9 cellular contexts compared by ENCODE assay signal in the genomic region with DNA sequence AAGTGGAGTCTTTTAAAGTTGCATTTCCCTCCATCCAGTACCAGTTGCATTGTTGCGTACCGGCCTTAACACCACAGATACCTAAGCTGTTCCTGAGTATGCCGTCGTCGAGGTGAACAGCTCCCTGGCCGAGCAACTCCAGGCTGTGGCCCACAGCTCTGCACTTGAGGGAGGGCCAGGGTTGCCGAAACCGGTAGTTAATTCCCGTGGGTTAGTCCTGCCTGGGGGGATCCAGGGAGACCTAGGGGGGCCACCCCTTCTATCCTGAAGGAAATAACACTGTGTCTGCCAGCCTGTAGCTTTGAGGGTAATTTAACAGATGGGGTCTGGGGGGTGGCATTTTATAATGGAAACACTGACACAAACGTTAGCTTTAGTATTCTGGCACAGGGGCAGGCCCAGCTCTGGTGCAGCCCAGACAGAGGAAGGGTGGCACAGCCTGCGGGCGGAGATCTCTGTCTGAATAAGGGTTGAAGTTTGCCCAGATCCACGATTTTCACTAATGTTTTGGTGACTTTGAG.
DNase-seq lines count a peak whose midpoint lies in the region; ATAC-seq and TF ChIP-seq lines count a peak whose summit lies in the region.
"Had no signal": no experiment of that assay in that cellular context is flagged by ENCODE, and none has a peak within 500 bp of the region (broad histone marks: within the 10 kb centered on the region; RNA-seq: fewer than 3 reads in every experiment).

No MANE protein-coding gene starts in this region.

- no peak overlapping the region for H3K23ac ChIP-seq in mesenchymal stem cell (ENCODE audit: low read length in 2 of 2)

- H4K91ac ChIP-seq in mesenchymal stem cell (ENCODE audit: low read length): no peak overlapping the region

- H3K9me3 ChIP-seq in mesenchymal stem cell (ENCODE audit: control insufficient read depth, low read length) (no peaks in the 10 kb centered on the region), thyroid gland (no peaks in the 10 kb centered on the region)

- CTCF ChIA-PET in activated CD8-positive, alpha-beta memory T cell treated with anti-CD3 and anti-CD28 coated beads, Interleukin-2, amount 10 ng/mL, durations not matched to agents 7 days and 5 days (lab: Charles Lee): interaction anchor here (0.8 to 6.3 kb wide), 7 partner anchors 9 to 1092 kb away, joined by 3 to 57 read pairs (median 4); no protein-coding TSS in a partner anchor

- H2BK120ac ChIP-seq in mesenchymal stem cell (ENCODE audit: low read depth, low read length): no peak overlapping the region

- H3K79me1 ChIP-seq in mesenchymal stem cell (replicated peaks; ENCODE audit: low read length, poor library complexity, severe bottlenecking): peaks cover 20% of the 10 kb centered on the region

- DNase-seq in activated CD8-positive, alpha-beta memory T cell treated with anti-CD3 and anti-CD28 coated beads, Interleukin-2, amount 10 ng/mL, durations not matched to agents 7 days and 5 days: peak; percentile 33
- no peak for DNase-seq in activated CD8-positive, alpha-beta memory T cell treated with anti-CD3 and anti-CD28 coated beads for 24 hours
- DNase-seq in chondrocyte (ENCODE audit: low spot score) (no peak), mesenchymal stem cell (no peak), thyroid gland (no peak), hypothalamus (lab: John Stamatoyannopoulos, UW) (no peak), A172 (ENCODE audit: low spot score) (no peak)
- DNase-seq: activated naive CD8-positive, alpha-beta T cell treated with anti-CD3 and anti-CD28 coated beads, Interleukin-2, amount 10 ng/mL, durations not matched to agents 7 days and 5 days had no signal

- H3K4me1 ChIP-seq in mesenchymal stem cell (ENCODE audit: control insufficient read depth, insufficient read depth, low read depth, low read length): peaks cover 22% of the 10 kb centered on the region
- peaks cover 7 to 41% of the 10 kb centered on the region in 2 donors for H3K4me1 ChIP-seq in thyroid gland

- H3K4me2 ChIP-seq in mesenchymal stem cell (ENCODE audit: low read length, poor library complexity, severe bottlenecking): no peak overlapping the region

- TF ChIP-seq CTCF in chondrocyte (IDR thresholded peaks at IDR 0.05) (no peak), thyroid gland (IDR thresholded peaks at IDR 0.05) (no peak)

- H4K8ac ChIP-seq in mesenchymal stem cell (ENCODE audit: low read length): no peak overlapping the region

- peaks cover 33% of the 10 kb centered on the region for H3K36me3 Mint-ChIP-seq in activated CD8-positive, alpha-beta memory T cell treated with anti-CD3 and anti-CD28 coated beads, Interleukin-2, amount 10 ng/mL, durations not matched to agents 7 days and 5 days
- peaks cover 34% of the 10 kb centered on the region for H3K36me3 Mint-ChIP-seq in chondrocyte (ENCODE audit: low read depth)

- no peak overlapping the region for H3K27ac Mint-ChIP-seq in activated CD8-positive, alpha-beta memory T cell treated with anti-CD3 and anti-CD28 coated beads, Interleukin-2, amount 10 ng/mL, durations not matched to agents 7 days and 5 days
- H3K27ac Mint-ChIP-seq in chondrocyte (ENCODE audit: unreplicated experiment): peak overlapping the region; percentile 90
- H3K27ac Mint-ChIP-seq: activated naive CD8-positive, alpha-beta T cell treated with anti-CD3 and anti-CD28 coated beads, Interleukin-2, amount 10 ng/mL, durations not matched to agents 7 days and 5 days had no signal

- H3K27ac ChIP-seq in mesenchymal stem cell (ENCODE audit: low read length, poor library complexity, severe bottlenecking): no peak overlapping the region
- H3K27ac ChIP-seq in thyroid gland: peak overlapping the region; percentile 64 to 76 (median 66)

- intact Hi-C loops in thyroid gland (cut with DNase I): loop anchor here (10.0 kb wide), 1 partner anchor 233 kb away; no protein-coding TSS in a partner anchor

- no peak for ATAC-seq in activated CD8-positive, alpha-beta memory T cell treated with anti-CD3 and anti-CD28 coated beads, Interleukin-2, amount 10 ng/mL, durations not matched to agents 7 days and 5 days
- ATAC-seq in GM18498 (IDR thresholded peaks at IDR 0.05; ENCODE audit: unreplicated experiment): no peak

- TF ChIP-seq POLR2A in thyroid gland (IDR thresholded peaks at IDR 0.05): no peak

- H3K14ac ChIP-seq in mesenchymal stem cell (ENCODE audit: low read length in 2 of 2): no peak overlapping the region

- 91% methylated on average over 13 of the region's 13 CpGs for whole genome bisulfite sequencing in mesenchymal stem cell
- 53 to 54% methylated on average over 8 to 13 of the region's 13 CpGs for WGBS in thyroid gland, 2 donors

- no peaks in the 10 kb centered on the region for H3K27me3 ChIP-seq in mesenchymal stem cell (ENCODE audit: control insufficient read depth in 1 of 2, insufficient read depth in 1 of 2, low read length in 2 of 2)
- H3K27me3 ChIP-seq in thyroid gland: no peaks in the 10 kb centered on the region

- H3K36me3 ChIP-seq in mesenchymal stem cell (ENCODE audit: control insufficient read depth in 1 of 2, insufficient read depth in 2 of 2, low read depth in 1 of 2, low read length in 2 of 2): peaks cover 47 to 51% of the 10 kb centered on the region in 2 experiments
- H3K36me3 ChIP-seq in thyroid gland: peaks cover 24 to 28% of the 10 kb centered on the region in 2 donors

- no peak overlapping the region for H2BK5ac ChIP-seq in mesenchymal stem cell (ENCODE audit: low read depth, low read length, poor library complexity, severe bottlenecking)

- H2BK12ac ChIP-seq in mesenchymal stem cell (ENCODE audit: low read length in 2 of 2): no peak overlapping the region

- H3K27me3 Mint-ChIP-seq in activated CD8-positive, alpha-beta memory T cell treated with anti-CD3 and anti-CD28 coated beads, Interleukin-2, amount 10 ng/mL, durations not matched to agents 7 days and 5 days: no peaks in the 10 kb centered on the region
- no peaks in the 10 kb centered on the region for H3K27me3 Mint-ChIP-seq in chondrocyte (ENCODE audit: low read depth)
- H3K27me3 Mint-ChIP-seq: activated naive CD8-positive, alpha-beta T cell treated with anti-CD3 and anti-CD28 coated beads, Interleukin-2, amount 10 ng/mL, durations not matched to agents 7 days and 5 days had no signal

- no peak overlapping the region for H2AFZ ChIP-seq in mesenchymal stem cell (ENCODE audit: low read depth, low read length)

- H3K4me3 ChIP-seq in mesenchymal stem cell (ENCODE audit: insufficient read depth in 1 of 2, low read depth in 1 of 2, low read length in 2 of 2) (peak overlapping the region in 1 of 2 experiments; percentile 45), thyroid gland (replicated peaks in 1 of 3) (no peak overlapping the region)

- H3K9me3 Mint-ChIP-seq in activated CD8-positive, alpha-beta memory T cell treated with anti-CD3 and anti-CD28 coated beads, Interleukin-2, amount 10 ng/mL, durations not matched to agents 7 days and 5 days (ENCODE audit: low read depth): no peaks in the 10 kb centered on the region
- no peaks in the 10 kb centered on the region for H3K9me3 Mint-ChIP-seq in chondrocyte (ENCODE audit: low read depth)
- H3K9me3 Mint-ChIP-seq: activated naive CD8-positive, alpha-beta T cell treated with anti-CD3 and anti-CD28 coated beads, Interleukin-2, amount 10 ng/mL, durations not matched to agents 7 days and 5 days had no signal

- H3K4me1 Mint-ChIP-seq in activated CD8-positive, alpha-beta memory T cell treated with anti-CD3 and anti-CD28 coated beads, Interleukin-2, amount 10 ng/mL, durations not matched to agents 7 days and 5 days: peaks cover 32% of the 10 kb centered on the region
- peaks cover 46% of the 10 kb centered on the region for H3K4me1 Mint-ChIP-seq in chondrocyte (ENCODE audit: low read depth)

- H3K9ac ChIP-seq in mesenchymal stem cell (ENCODE audit: low read length): peak overlapping the region; percentile 87

- no peak overlapping the region for H3K4me3 Mint-ChIP-seq in activated CD8-positive, alpha-beta memory T cell treated with anti-CD3 and anti-CD28 coated beads, Interleukin-2, amount 10 ng/mL, durations not matched to agents 7 days and 5 days
- no peak overlapping the region for H3K4me3 Mint-ChIP-seq in chondrocyte (ENCODE audit: unreplicated experiment)
- H3K4me3 Mint-ChIP-seq: activated naive CD8-positive, alpha-beta T cell treated with anti-CD3 and anti-CD28 coated beads, Interleukin-2, amount 10 ng/mL, durations not matched to agents 7 days and 5 days had no signal

- H2BK15ac ChIP-seq in mesenchymal stem cell (ENCODE audit: low read depth, poor library complexity, severe bottlenecking): no peak overlapping the region

- no peak overlapping the region for H3K18ac ChIP-seq in mesenchymal stem cell (ENCODE audit: low read depth in 1 of 2, low read length in 2 of 2)

- no peak overlapping the region for H2AK5ac ChIP-seq in mesenchymal stem cell (ENCODE audit: low read length, severe bottlenecking)

- no peak overlapping the region for H3K4ac ChIP-seq in mesenchymal stem cell (ENCODE audit: low read depth in 1 of 2, low read length in 2 of 2)
